Comparison of ENCODE assay signal across 8 cellular contexts in the genomic region with DNA sequence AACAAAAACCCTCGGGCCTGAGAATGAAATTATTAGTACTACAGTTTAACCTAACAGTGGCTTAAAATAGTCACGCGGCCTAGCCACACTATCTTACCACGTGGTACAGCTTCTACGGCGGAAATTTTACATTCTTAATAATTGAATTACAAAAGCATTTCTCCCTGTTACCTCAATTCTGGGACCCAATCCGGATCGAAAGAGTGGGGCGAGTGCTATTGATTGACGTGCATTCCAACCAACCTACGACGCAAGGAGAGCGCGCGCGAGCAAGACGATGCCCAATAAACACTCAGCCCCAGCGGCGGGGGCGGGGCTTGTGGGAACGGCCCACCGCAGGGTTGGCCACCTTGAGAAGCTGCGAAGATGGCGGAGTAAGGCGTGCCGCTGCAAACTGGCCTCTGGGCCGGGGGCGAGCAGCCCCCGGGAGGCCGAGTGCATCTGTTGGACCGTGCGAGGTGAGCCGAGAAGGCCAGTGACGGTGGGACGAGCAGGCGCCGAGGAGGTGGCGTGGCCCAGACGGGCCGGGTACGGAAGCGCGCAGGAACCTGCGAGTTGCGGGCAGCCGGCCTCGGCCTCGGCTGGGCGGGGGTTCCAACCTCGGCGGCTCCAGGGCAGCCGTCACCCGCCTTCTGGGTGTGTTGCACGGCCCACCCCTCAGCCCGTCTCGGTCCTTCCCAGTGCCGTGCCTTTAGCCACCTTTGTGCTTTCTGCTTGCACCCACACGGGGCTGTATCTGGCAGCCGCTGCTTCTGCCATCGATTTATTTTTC. TPM values are rescaled to one million over a fixed set of nuclear protein-coding genes. Genes with fewer than 3 reads are reported as not detected.
DNase-seq lines count a peak whose midpoint lies in the region; ATAC-seq and TF ChIP-seq lines count a peak whose summit lies in the region.

No MANE protein-coding gene starts in this region.

- POLR2A ChIA-PET in naive thymus-derived CD8-positive, alpha-beta T cell (lab: Charles Lee): interaction anchor here (1.0 to 1.5 kb wide), 7 partner anchors 47 to 389 kb away, joined by 3 to 9 read pairs (median 4); partner anchors contain the start of genes CHP1, EXD1, INO80 and NUSAP1

- intact Hi-C loops in activated T-helper 2 cell treated with anti-CD3 and anti-CD28 coated beads, Interferon-gamma antibody, Interleukin-2, Interleukin-4, amounts not matched to agents 10 μg/mL and 5 μg/mL and 100 μg/mL, durations not matched to agents 14 hours and 24 hours and 36 hours (cut with micrococcal nuclease): loop anchor here (1.0 to 2.0 kb wide), 3 partner anchors 48 to 167 kb away; partner anchors contain the start of genes CHP1, EXD1, INO80 and NUSAP1

- H3K36me3 Mint-ChIP-seq in activated T-helper 2 cell treated with anti-CD3 and anti-CD28 coated beads, Interferon-gamma antibody, Interleukin-2, Interleukin-4, amounts not matched to agents 10 μg/mL and 5 μg/mL and 100 μg/mL, durations not matched to agents 14 hours and 24 hours and 36 hours (ENCODE audit: low read depth): peaks cover 69% of the 10 kb centered on the region
- peaks cover 7 to 51% (median 19%) of the 10 kb centered on the region in 3 donors for H3K36me3 Mint-ChIP-seq in naive thymus-derived CD8-positive, alpha-beta T cell
- peaks cover 32 to 42% of the 10 kb centered on the region in 2 donors for H3K36me3 Mint-ChIP-seq in stimulated activated naive B cell treated with anti-CD40 and anti-IgM and Interleukin-4, amounts not matched to agents 10 μg/mL and 1 μg/mL and 100 μg/mL, for 72 hours

- ATAC-seq in naive thymus-derived CD8-positive, alpha-beta T cell: peak; percentile 97
- peak; percentile 95 to 96 for ATAC-seq in stimulated activated naive B cell treated with anti-CD40 and anti-IgM and Interleukin-4, amounts not matched to agents 10 μg/mL and 1 μg/mL and 100 μg/mL, for 72 hours (replicated peaks)

- H3K4me1 Mint-ChIP-seq in activated T-helper 2 cell treated with anti-CD3 and anti-CD28 coated beads, Interferon-gamma antibody, Interleukin-2, Interleukin-4, amounts not matched to agents 10 μg/mL and 5 μg/mL and 100 μg/mL, durations not matched to agents 14 hours and 24 hours and 36 hours (ENCODE audit: low read depth): peaks cover 37% of the 10 kb centered on the region
- peaks cover 17 to 51% (median 42%) of the 10 kb centered on the region in 4 donors for H3K4me1 Mint-ChIP-seq in naive thymus-derived CD8-positive, alpha-beta T cell
- H3K4me1 Mint-ChIP-seq in stimulated activated naive B cell treated with anti-CD40 and anti-IgM and Interleukin-4, amounts not matched to agents 10 μg/mL and 1 μg/mL and 100 μg/mL, for 72 hours: peaks cover 25 to 48% of the 10 kb centered on the region in 2 donors

- peak overlapping the region; percentile 90 for H3K4me3 ChIP-seq in LNCaP clone FGC (ENCODE audit: low read depth, low read length)

- no peaks in the 10 kb centered on the region for H3K27me3 Mint-ChIP-seq in activated T-helper 2 cell treated with anti-CD3 and anti-CD28 coated beads, Interferon-gamma antibody, Interleukin-2, Interleukin-4, amounts not matched to agents 10 μg/mL and 5 μg/mL and 100 μg/mL, durations not matched to agents 14 hours and 24 hours and 36 hours (ENCODE audit: low read depth)
- peaks cover 0 to 2% (median 0%) of the 10 kb centered on the region in 5 donors for H3K27me3 Mint-ChIP-seq in naive thymus-derived CD8-positive, alpha-beta T cell
- no peaks in the 10 kb centered on the region for H3K27me3 Mint-ChIP-seq in stimulated activated naive B cell treated with anti-CD40 and anti-IgM and Interleukin-4, amounts not matched to agents 10 μg/mL and 1 μg/mL and 100 μg/mL, for 72 hours

- peaks cover 7% of the 10 kb centered on the region for H3K9me3 Mint-ChIP-seq in activated T-helper 2 cell treated with anti-CD3 and anti-CD28 coated beads, Interferon-gamma antibody, Interleukin-2, Interleukin-4, amounts not matched to agents 10 μg/mL and 5 μg/mL and 100 μg/mL, durations not matched to agents 14 hours and 24 hours and 36 hours
- no peaks in the 10 kb centered on the region for H3K9me3 Mint-ChIP-seq in naive thymus-derived CD8-positive, alpha-beta T cell
- no peaks in the 10 kb centered on the region for H3K9me3 Mint-ChIP-seq in stimulated activated naive B cell treated with anti-CD40 and anti-IgM and Interleukin-4, amounts not matched to agents 10 μg/mL and 1 μg/mL and 100 μg/mL, for 72 hours

- TF ChIP-seq CTCF in LNCaP clone FGC (IDR thresholded peaks at IDR 0.05; ENCODE audit: control insufficient read depth, extremely low read depth, insufficient read depth): no peak

- DNase-seq in EL (peak; percentile 99), H4 (ENCODE audit: low spot score) (peak; percentile 99), LNCaP clone FGC (ENCODE audit: low read depth) (peak; percentile 99), RPMI8226 (peak; percentile 98), fibroblast of peridontal ligament (ENCODE audit: extremely low read depth) (peak; percentile 99)
- peak; percentile 97 for DNase-seq in activated T-helper 2 cell treated with anti-CD3 and anti-CD28 coated beads, Interferon-gamma antibody, Interleukin-2, Interleukin-4, amounts not matched to agents 10 μg/mL and 5 μg/mL and 100 μg/mL, durations not matched to agents 14 hours and 24 hours and 36 hours (ENCODE audit: low spot score)
- peak; percentile 94 to 99 (median 97) for DNase-seq in naive thymus-derived CD8-positive, alpha-beta T cell
- DNase-seq in stimulated activated naive B cell treated with anti-CD40 and anti-IgM and Interleukin-4, amounts not matched to agents 10 μg/mL and 1 μg/mL and 100 μg/mL, for 72 hours: peak; percentile 97

- peak overlapping the region; percentile 99 for H3K4me3 Mint-ChIP-seq in activated T-helper 2 cell treated with anti-CD3 and anti-CD28 coated beads, Interferon-gamma antibody, Interleukin-2, Interleukin-4, amounts not matched to agents 10 μg/mL and 5 μg/mL and 100 μg/mL, durations not matched to agents 14 hours and 24 hours and 36 hours (ENCODE audit: low read depth)
- peak overlapping the region; percentile 89 to 99 (median 95) for H3K4me3 Mint-ChIP-seq in naive thymus-derived CD8-positive, alpha-beta T cell
- peak overlapping the region; percentile 97 to 99 for H3K4me3 Mint-ChIP-seq in stimulated activated naive B cell treated with anti-CD40 and anti-IgM and Interleukin-4, amounts not matched to agents 10 μg/mL and 1 μg/mL and 100 μg/mL, for 72 hours

- peak overlapping the region; percentile 98 for H3K27ac Mint-ChIP-seq in activated T-helper 2 cell treated with anti-CD3 and anti-CD28 coated beads, Interferon-gamma antibody, Interleukin-2, Interleukin-4, amounts not matched to agents 10 μg/mL and 5 μg/mL and 100 μg/mL, durations not matched to agents 14 hours and 24 hours and 36 hours
- peak overlapping the region; percentile 93 to 99 (median 98) for H3K27ac Mint-ChIP-seq in naive thymus-derived CD8-positive, alpha-beta T cell
- H3K27ac Mint-ChIP-seq in stimulated activated naive B cell treated with anti-CD40 and anti-IgM and Interleukin-4, amounts not matched to agents 10 μg/mL and 1 μg/mL and 100 μg/mL, for 72 hours: peak overlapping the region; percentile 96

RNA-seq across cellular contexts. Expression of gene OIP5, which starts 48.6 kb away (rescaled TPM):
- total RNA-seq in H4 (2014; rRNA removed; shearing (Covaris generic)): 40.1 and 42.4 TPM in 2 replicates
- total RNA-seq in activated T-helper 2 cell treated with anti-CD3 and anti-CD28 coated beads, Interferon-gamma antibody, Interleukin-2, Interleukin-4, amounts not matched to agents 10 μg/mL and 5 μg/mL and 100 μg/mL, durations not matched to agents 14 hours and 24 hours and 36 hours: 13.7 and 16.1 TPM in 2 replicates
- total RNA-seq in naive thymus-derived CD8-positive, alpha-beta T cell: 1 to 10 TPM; 5.3 to 7.0 TPM
- polyA plus RNA-seq in naive thymus-derived CD8-positive, alpha-beta T cell: under 1 TPM in 2 of 3 donors, not detected in 1; 0.18 to 0.24 TPM

RNA-seq across cellular contexts. Expression of gene NUSAP1, which starts 48.8 kb away (rescaled TPM):
- 155 and 195 TPM in 2 replicates for total RNA-seq in H4 (2014; rRNA removed; shearing (Covaris generic))
- 139 and 154 TPM in 2 replicates for total RNA-seq in activated T-helper 2 cell treated with anti-CD3 and anti-CD28 coated beads, Interferon-gamma antibody, Interleukin-2, Interleukin-4, amounts not matched to agents 10 μg/mL and 5 μg/mL and 100 μg/mL, durations not matched to agents 14 hours and 24 hours and 36 hours
- 1 to 10 TPM; 2.5 to 4.0 TPM for total RNA-seq in naive thymus-derived CD8-positive, alpha-beta T cell
- polyA plus RNA-seq in naive thymus-derived CD8-positive, alpha-beta T cell: 1 to 10 TPM in 1 of 3 donors, under 1 TPM in 2; 0.32 to 1.4 (median 0.93) TPM

RNA-seq across cellular contexts. Expression of gene CHP1, which starts 52.8 kb away (rescaled TPM):
- 71.6 and 134 TPM in 2 replicates for total RNA-seq in H4 (2014; rRNA removed; shearing (Covaris generic))
- 58.3 and 58.6 TPM in 2 replicates for total RNA-seq in activated T-helper 2 cell treated with anti-CD3 and anti-CD28 coated beads, Interferon-gamma antibody, Interleukin-2, Interleukin-4, amounts not matched to agents 10 μg/mL and 5 μg/mL and 100 μg/mL, durations not matched to agents 14 hours and 24 hours and 36 hours
- total RNA-seq in naive thymus-derived CD8-positive, alpha-beta T cell: 10 to 100 TPM; 21.1 to 23.9 TPM
- polyA plus RNA-seq in naive thymus-derived CD8-positive, alpha-beta T cell: 10 to 100 TPM; 11.3 to 21.7 (median 12.5) TPM

RNA-seq across cellular contexts. Expression of gene EXD1, which starts 53.3 kb away (rescaled TPM):
- 0.12 TPM in 1 of 2 replicates, not detected in the other for total RNA-seq in H4 (2014; rRNA removed; shearing (Covaris generic))
- not detected in 2 replicates for total RNA-seq in activated T-helper 2 cell treated with anti-CD3 and anti-CD28 coated beads, Interferon-gamma antibody, Interleukin-2, Interleukin-4, amounts not matched to agents 10 μg/mL and 5 μg/mL and 100 μg/mL, durations not matched to agents 14 hours and 24 hours and 36 hours
- not detected for total RNA-seq in naive thymus-derived CD8-positive, alpha-beta T cell
- polyA plus RNA-seq in naive thymus-derived CD8-positive, alpha-beta T cell: not detected

Comparison
In these comparisons a context has a peak if more than half of its experiments do, and no peak if none do; other contexts are left out.
1. Peak in every context shown above with its lines: DNase-seq, ATAC-seq and H3K4me3 ChIP-seq.
2. RNA of gene NUSAP1, which starts 48.8 kb away (total RNA-seq): 155 to 195 TPM in H4 and 139 to 154 TPM in activated T-helper 2 cell treated with anti-CD3 and anti-CD28 coated beads, Interferon-gamma antibody, Interleukin-2, Interleukin-4, amounts not matched to agents 10 μg/mL and 5 μg/mL and 100 μg/mL, durations not matched to agents 14 hours and 24 hours and 36 hours; 2.5 to 4.0 TPM in naive thymus-derived CD8-positive, alpha-beta T cell; every median in the first group is over 10 times any median in the second.